9 cellular contexts compared by ENCODE assay signal in the genomic region with DNA sequence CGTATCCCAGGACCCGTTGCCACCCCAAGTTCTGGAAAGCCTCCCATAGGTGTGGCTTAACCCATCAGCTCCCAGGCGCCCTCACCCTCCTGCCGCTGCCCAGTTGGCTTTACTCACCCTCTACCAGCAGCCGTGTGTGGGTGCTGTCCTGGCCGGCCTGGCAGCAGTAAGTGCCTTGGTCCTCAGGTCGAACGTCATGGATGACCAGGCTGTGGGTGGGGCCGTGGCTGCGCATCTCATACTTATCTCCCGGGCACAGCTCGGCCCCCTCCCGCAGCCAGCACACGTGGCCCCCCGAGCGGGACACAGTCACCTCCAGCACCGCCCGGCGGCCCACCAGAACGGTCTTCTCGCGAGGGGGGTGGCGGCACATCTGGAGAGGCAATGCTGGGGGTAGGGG. TPM values are rescaled to one million over a fixed set of nuclear protein-coding genes. Genes with fewer than 3 reads are reported as not detected.
DNase-seq lines count a peak whose midpoint lies in the region; ATAC-seq and TF ChIP-seq lines count a peak whose summit lies in the region.
"Had no signal": no experiment of that assay in that cellular context is flagged by ENCODE, and none has a peak within 500 bp of the region (broad histone marks: within the 10 kb centered on the region; RNA-seq: fewer than 3 reads in every experiment).

No MANE protein-coding gene starts in this region.

- TF ChIP-seq CTCF in choroid plexus epithelial cell (conservative IDR thresholded peaks at IDR 0.05; ENCODE audit: low read depth, low read length) = no peak
- no peak for TF ChIP-seq CTCF in nephron (IDR thresholded peaks at IDR 0.05; ENCODE audit: unreplicated experiment in 3 of 3)

- ATAC-seq in GM18873 (IDR thresholded peaks at IDR 0.05; ENCODE audit: low FRiP score, unreplicated experiment) = no peak
- ATAC-seq in HG02870 (IDR thresholded peaks at IDR 0.05; ENCODE audit: unreplicated experiment) = no peak

- no peak overlapping the region for H3K27ac ChIP-seq in BLaER1

- peak; percentile 23 for DNase-seq in MG63
- DNase-seq in choroid plexus epithelial cell (ENCODE audit: low read depth) = peak; percentile 20
- no peak for DNase-seq in NCI-H2081 treated with DMSO at 0.1 percent for 48 hours (lab: John Stamatoyannopoulos, UW)
- DNase-seq in activated naive CD4-positive, alpha-beta T cell (lab: John Stamatoyannopoulos, UW) = no peak
- DNase-seq: amniotic stem cell had no signal

- peaks cover 17% of the 10 kb centered on the region for H3K27me3 Mint-ChIP-seq in nephron (ENCODE audit: low read depth)

- H3K9ac ChIP-seq in BLaER1 = no peak overlapping the region

- H3K9me3 ChIP-seq in BLaER1 (no peaks in the 10 kb centered on the region), MG63 (no peaks in the 10 kb centered on the region)

- peak overlapping the region; percentile 81 to 89 (median 83) for H3K4me3 Mint-ChIP-seq in nephron

- peak overlapping the region; percentile 89 for H3K4me2 ChIP-seq in BLaER1

- peaks cover 8% of the 10 kb centered on the region; the same call in 1 of the 2 replicates for H3K27me3 ChIP-seq in BLaER1
- no peaks in the 10 kb centered on the region for H3K27me3 ChIP-seq in MG63

- H3K4me3 ChIP-seq in BLaER1 (peak overlapping the region; percentile 66), MG63 (no peak overlapping the region), choroid plexus epithelial cell (ENCODE audit: low read depth, low read length) (no peak overlapping the region)

- no peaks in the 10 kb centered on the region for H3K9me3 Mint-ChIP-seq in nephron

- H3K36me3 ChIP-seq in BLaER1 = peaks cover 8% of the 10 kb centered on the region; the same call in 1 of the 2 replicates
- no peaks in the 10 kb centered on the region for H3K36me3 ChIP-seq in MG63

- 0 out of 2 replicates have a peak, but pooled peaks cover 5% of the 10 kb centered on the region for H4K20me1 ChIP-seq in BLaER1

- no peak overlapping the region for H3K27ac Mint-ChIP-seq in nephron

- H3K4me1 Mint-ChIP-seq in nephron = peaks cover 6% of the 10 kb centered on the region

- peaks cover 15% of the 10 kb centered on the region for H3K36me3 Mint-ChIP-seq in nephron (ENCODE audit: low read depth)

- H3K4me1 ChIP-seq in BLaER1 = peaks cover 14% of the 10 kb centered on the region

RNA-seq across cellular contexts. Expression of gene TMEM198, which starts 7.6 kb away (rescaled TPM):
- 5.1 and 5.9 TPM in 2 replicates for total RNA-seq in MG63 (2014; rRNA removed; shearing (Covaris generic); ENCODE audit: low replicate concordance)

RNA-seq across cellular contexts. Expression of gene CHPF, which starts 7.8 kb away (rescaled TPM):
- 26.6 and 40.4 TPM in 2 replicates for total RNA-seq in MG63 (2014; rRNA removed; shearing (Covaris generic); ENCODE audit: low replicate concordance)

RNA-seq across cellular contexts. Expression of gene OBSL1, which starts 19.9 kb away (rescaled TPM):
- 37.6 and 49.9 TPM in 2 replicates for total RNA-seq in MG63 (2014; rRNA removed; shearing (Covaris generic); ENCODE audit: low replicate concordance)

RNA-seq across cellular contexts. Expression of gene INHA, which starts 20.7 kb away (rescaled TPM):
- not detected in 2 replicates for total RNA-seq in MG63 (2014; rRNA removed; shearing (Covaris generic); ENCODE audit: low replicate concordance)

RNA-seq across cellular contexts. Expression of gene ASIC4, which starts 37.1 kb away (rescaled TPM):
- total RNA-seq in MG63 (2014; rRNA removed; shearing (Covaris generic); ENCODE audit: low replicate concordance) = not detected in 2 replicates

Comparison
In these comparisons a context has a peak if more than half of its experiments do, and no peak if none do; other contexts are left out.
1. DNase-seq: peak in MG63 (single experiment) and choroid plexus epithelial cell (single experiment); none in NCI-H2081 treated with DMSO at 0.1 percent for 48 hours (single experiment) and activated naive CD4-positive, alpha-beta T cell (0 of 4).